7 cellular contexts compared by ENCODE assay signal in genomic region chr16:57807968-57808528, GRCh38. TPM values are rescaled to one million over a fixed set of nuclear protein-coding genes. Genes with fewer than 3 reads are reported as not detected.
DNase-seq lines count a peak whose midpoint lies in the region; ATAC-seq, FAIRE-seq and TF ChIP-seq lines count a peak whose summit lies in the region.

No MANE protein-coding gene starts in this region.

- no peaks in the 10 kb centered on the region for H3K36me3 Mint-ChIP-seq in mesothelial cell of epicardium

- peak; percentile 65 for DNase-seq in GM12892 (ENCODE audit: insufficient read length)
- peak; percentile 68 for DNase-seq in NCI-H2171 treated with DMSO at 0.1 percent for 48 hours (lab: John Stamatoyannopoulos, UW)
- peak; percentile 69 to 75 for DNase-seq in activated CD4-positive, alpha-beta T cell treated with anti-CD3 and anti-CD28 coated beads, Interleukin-2, amount 50 U/mL, for 48 hours
- DNase-seq in effector CD4-positive, alpha-beta T cell = peak; percentile 33
- DNase-seq in mesothelial cell of epicardium (ENCODE audit: low spot score in 2 of 2, unreplicated experiment in 2 of 2) = peak; percentile 66 to 74
- peak; percentile 40 to 59 for DNase-seq in stimulated activated CD8-positive, alpha-beta memory T cell treated with anti-CD3 and anti-CD28 coated beads, Interleukin-2, amount 100 ng/mL, for 48 hours (ENCODE audit: low read depth in 2 of 2)

- peak overlapping the region; percentile 92 for H3K27ac Mint-ChIP-seq in mesothelial cell of epicardium

- ATAC-seq in GM21447 (IDR thresholded peaks at IDR 0.05; ENCODE audit: unreplicated experiment) = no peak

- no peak for TF ChIP-seq CTCF in mesothelial cell of epicardium (IDR thresholded peaks at IDR 0.05; ENCODE audit: unreplicated experiment)

- TF ChIP-seq POLR2A in GM12892 (IDR thresholded peaks at IDR 0.05; ENCODE audit: low read depth, low read length) = no peak

- FAIRE-seq in GM12892 (lab: Jason Lieb, UNC) = no peak

- H3K4me1 Mint-ChIP-seq in mesothelial cell of epicardium = peaks cover 46% of the 10 kb centered on the region

- H3K27me3 Mint-ChIP-seq in mesothelial cell of epicardium (ENCODE audit: low read depth) = no peaks in the 10 kb centered on the region

- peak overlapping the region; percentile 49 for H3K4me3 Mint-ChIP-seq in mesothelial cell of epicardium

- H3K9me3 Mint-ChIP-seq in mesothelial cell of epicardium = no peaks in the 10 kb centered on the region

RNA-seq across cellular contexts. Expression of gene KIFC3, which starts 5.8 kb away (rescaled TPM):
- polyA plus RNA-seq in GM12892 (2012; ENCODE audit: missing spikeins) = 0.38 TPM
- 33.3 to 38.7 TPM (median 35.3 TPM) in 3 replicates for total RNA-seq in mesothelial cell of epicardium
